Comparison of ENCODE assay signal across 1 cellular context in the genomic region with DNA sequence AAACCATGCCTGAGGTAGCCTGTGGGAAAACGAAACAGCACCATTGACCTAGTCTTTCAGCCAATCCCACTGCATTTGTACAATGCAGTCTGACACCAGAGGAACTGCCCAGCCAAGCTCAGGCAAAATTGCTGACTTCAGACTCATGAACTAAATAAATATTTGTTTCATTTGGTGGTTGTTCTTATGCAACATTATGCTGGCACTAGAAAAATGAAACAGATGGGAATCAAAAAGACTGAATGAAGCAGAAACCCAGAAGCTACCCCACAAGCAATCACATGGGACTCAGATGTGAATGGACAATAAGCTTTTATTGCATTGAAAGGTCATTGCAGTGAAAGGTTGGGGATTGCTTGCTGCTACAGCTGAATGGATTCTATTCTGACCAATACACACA.
TF ChIP-seq lines count a peak whose summit lies in the region.

No MANE protein-coding gene starts in this region.

TF ChIP-seq in GM23338, 12 proteins besides CTCF, POLR2A, EP300 and RAD21 (continued from another document):
- TF ChIP-seq CREB1 (CRISPR knock-in tag; IDR thresholded peaks at IDR 0.05; ENCODE audit: low read depth) (no peak), EZH2 (IDR thresholded peaks at IDR 0.05; ENCODE audit: low read depth, unreplicated experiment) (no peak), EZH2phosphoT487 (IDR thresholded peaks at IDR 0.05; ENCODE audit: unreplicated experiment) (no peak), POLR2AphosphoS5 (IDR thresholded peaks at IDR 0.05; ENCODE audit: low read depth) (no peak), STAT1 (IDR thresholded peaks at IDR 0.05; ENCODE audit: unreplicated experiment) (no peak), ZNF114 (CRISPR knock-in tag; IDR thresholded peaks at IDR 0.05) (no peak)
- TF ChIP-seq, protein P1, sequence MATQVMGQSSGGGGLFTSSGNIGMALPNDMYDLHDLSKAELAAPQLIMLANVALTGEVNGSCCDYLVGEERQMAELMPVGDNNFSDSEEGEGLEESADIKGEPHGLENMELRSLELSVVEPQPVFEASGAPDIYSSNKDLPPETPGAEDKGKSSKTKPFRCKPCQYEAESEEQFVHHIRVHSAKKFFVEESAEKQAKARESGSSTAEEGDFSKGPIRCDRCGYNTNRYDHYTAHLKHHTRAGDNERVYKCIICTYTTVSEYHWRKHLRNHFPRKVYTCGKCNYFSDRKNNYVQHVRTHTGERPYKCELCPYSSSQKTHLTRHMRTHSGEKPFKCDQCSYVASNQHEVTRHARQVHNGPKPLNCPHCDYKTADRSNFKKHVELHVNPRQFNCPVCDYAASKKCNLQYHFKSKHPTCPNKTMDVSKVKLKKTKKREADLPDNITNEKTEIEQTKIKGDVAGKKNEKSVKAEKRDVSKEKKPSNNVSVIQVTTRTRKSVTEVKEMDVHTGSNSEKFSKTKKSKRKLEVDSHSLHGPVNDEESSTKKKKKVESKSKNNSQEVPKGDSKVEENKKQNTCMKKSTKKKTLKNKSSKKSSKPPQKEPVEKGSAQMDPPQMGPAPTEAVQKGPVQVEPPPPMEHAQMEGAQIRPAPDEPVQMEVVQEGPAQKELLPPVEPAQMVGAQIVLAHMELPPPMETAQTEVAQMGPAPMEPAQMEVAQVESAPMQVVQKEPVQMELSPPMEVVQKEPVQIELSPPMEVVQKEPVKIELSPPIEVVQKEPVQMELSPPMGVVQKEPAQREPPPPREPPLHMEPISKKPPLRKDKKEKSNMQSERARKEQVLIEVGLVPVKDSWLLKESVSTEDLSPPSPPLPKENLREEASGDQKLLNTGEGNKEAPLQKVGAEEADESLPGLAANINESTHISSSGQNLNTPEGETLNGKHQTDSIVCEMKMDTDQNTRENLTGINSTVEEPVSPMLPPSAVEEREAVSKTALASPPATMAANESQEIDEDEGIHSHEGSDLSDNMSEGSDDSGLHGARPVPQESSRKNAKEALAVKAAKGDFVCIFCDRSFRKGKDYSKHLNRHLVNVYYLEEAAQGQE (IDR thresholded peaks at IDR 0.05; ENCODE audit: unreplicated experiment) = no peak
